Comparison of ENCODE assay signal across 23 cellular contexts in genomic region chr1:19863804-19864203, GRCh38. TPM values are rescaled to one million over a fixed set of nuclear protein-coding genes. Genes with fewer than 3 reads are reported as not detected.
A peak's percentile ranks its signal among the peaks of the same experiment; 100 is the strongest.
DNase-seq lines count a peak whose midpoint lies in the region; ATAC-seq and TF ChIP-seq lines count a peak whose summit lies in the region.
"Had no signal": no experiment of that assay in that cellular context is flagged by ENCODE, and none has a peak within 500 bp of the region (broad histone marks: within the 10 kb centered on the region; RNA-seq: fewer than 3 reads in every experiment).

No MANE protein-coding gene starts in this region.

- no peak for TF ChIP-seq POLR2A in prostate gland (IDR thresholded peaks at IDR 0.05)

- ATAC-seq in RWPE2 (ENCODE audit: low read depth), result peak; percentile 63; the same call in 2 of the 3 replicates
- ATAC-seq: activated CD8-positive, alpha-beta T cell treated with anti-CD3 and anti-CD28 coated beads, Interleukin-2, amount 10 ng/mL, durations not matched to agents 7 days and 5 days; esophagus mucosa; naive thymus-derived CD4-positive, alpha-beta T cell; SK-N-SH treated with all-trans-retinoic acid at 6 μM for 48 hours had no signal

- H3K36me3 ChIP-seq in RWPE2 (ENCODE audit: low read depth) (no peaks in the 10 kb centered on the region), prostate gland (no peaks in the 10 kb centered on the region)
- H3K36me3 ChIP-seq: left ventricle myocardium inferior had no signal

- no peaks in the 10 kb centered on the region for H3K9me3 ChIP-seq in RWPE2 (ENCODE audit: severe bottlenecking)
- H3K9me3 ChIP-seq in prostate gland, result no peaks in the 10 kb centered on the region

- peaks cover 39% of the 10 kb centered on the region for H3K4me1 Mint-ChIP-seq in Calu3 (ENCODE audit: low read depth, unreplicated experiment)

- 51% methylated on average over 5 of the region's 5 CpGs for WGBS in prostate gland

- intact Hi-C loops in Calu3 (cut with micrococcal nuclease; ENCODE audit: unreplicated experiment), result loop anchor here (5.0 kb wide), 1 partner anchor 47 kb away; the partner anchor contains the start of gene RNF186
- intact Hi-C loops in prostate gland (cut with DNase I), result loop anchor here (10.0 kb wide), 1 partner anchor 99 kb away; no protein-coding TSS in a partner anchor

- H3K4me1 ChIP-seq in RWPE2 (ENCODE audit: insufficient read depth, poor library complexity, severe bottlenecking), result peaks cover 10% of the 10 kb centered on the region
- no peaks in the 10 kb centered on the region for H3K4me1 ChIP-seq in prostate gland (replicated peaks)
- H3K4me1 ChIP-seq: left ventricle myocardium inferior had no signal

- TF ChIP-seq CTCF in Calu3 (IDR thresholded peaks at IDR 0.05; ENCODE audit: unreplicated experiment) (no peak), RWPE2 (IDR thresholded peaks at IDR 0.05; ENCODE audit: poor library complexity, severe bottlenecking) (no peak), prostate gland (IDR thresholded peaks at IDR 0.05) (no peak)

- peak overlapping the region; percentile 93 for H3K27ac Mint-ChIP-seq in Calu3 (ENCODE audit: unreplicated experiment)
- H3K27ac Mint-ChIP-seq: activated CD8-positive, alpha-beta T cell treated with anti-CD3 and anti-CD28 coated beads, Interleukin-2, amount 10 ng/mL, durations not matched to agents 7 days and 5 days; activated T-helper 2 cell treated with anti-CD3 and anti-CD28 coated beads, Interferon-gamma antibody, Interleukin-2, Interleukin-4, amounts not matched to agents 10 μg/mL and 5 μg/mL and 100 μg/mL, durations not matched to agents 14 hours and 24 hours and 36 hours; B cell; dendritic cell treated with granulocyte-macrophage colony-stimulating factor and Interleukin-4, amounts not matched to agents 40 ng/mL and 50 ng/mL, for 4 days; naive thymus-derived CD4-positive, alpha-beta T cell had no signal

- peaks cover 7% of the 10 kb centered on the region for H3K36me3 Mint-ChIP-seq in Calu3 (ENCODE audit: insufficient read depth, unreplicated experiment)

- no peak overlapping the region for H3K4me3 ChIP-seq in RWPE2 (ENCODE audit: severe bottlenecking)
- no peak overlapping the region for H3K4me3 ChIP-seq in prostate gland
- H3K4me3 ChIP-seq: left ventricle myocardium inferior had no signal

- H3K4me3 Mint-ChIP-seq in Calu3 (ENCODE audit: low read depth, unreplicated experiment), result peak overlapping the region; percentile 36
- H3K4me3 Mint-ChIP-seq: activated CD8-positive, alpha-beta T cell treated with anti-CD3 and anti-CD28 coated beads, Interleukin-2, amount 10 ng/mL, durations not matched to agents 7 days and 5 days; B cell; dendritic cell treated with granulocyte-macrophage colony-stimulating factor and Interleukin-4, amounts not matched to agents 40 ng/mL and 50 ng/mL, for 4 days; naive thymus-derived CD4-positive, alpha-beta T cell had no signal

- H3K27me3 ChIP-seq in RWPE2 (ENCODE audit: insufficient read depth, poor library complexity, severe bottlenecking) (no peaks in the 10 kb centered on the region), prostate gland (replicated peaks; ENCODE audit: insufficient read depth) (no peaks in the 10 kb centered on the region)

- no TSS peak for BruUV-seq in Calu3 (replicated peaks; lab: Mats Ljungman, UMichigan)

- H3K27ac ChIP-seq in RWPE2 (ENCODE audit: poor library complexity, severe bottlenecking), result peak overlapping the region; percentile 20
- H3K27ac ChIP-seq in epithelial cell of prostate, result peak overlapping the region; percentile 61
- peak overlapping the region in 1 of 2 donors; percentile 26 for H3K27ac ChIP-seq in prostate gland
- H3K27ac ChIP-seq: HL-60, left ventricle myocardium inferior had no signal

- no peaks in the 10 kb centered on the region for H3K27me3 Mint-ChIP-seq in Calu3 (ENCODE audit: unreplicated experiment)

- CTCF ChIA-PET in Calu3 (lab: Charles Lee), result interaction anchor here (0.7 kb wide), 1 partner anchor 403 kb away, joined by 4 read pairs; no protein-coding TSS in a partner anchor

- DNase-seq in Calu3 (peak; percentile 13), RWPE2 (ENCODE audit: low spot score) (no peak), epithelial cell of prostate (ENCODE audit: low read depth, low spot score) (peak; percentile 34), prostate gland (ENCODE audit: low spot score) (peak; percentile 37), NCI-H2107 (lab: John Stamatoyannopoulos, UW) (no peak), T-helper 9 cell (no peak), T-helper 2 cell (no peak), cortex of kidney (lab: John Stamatoyannopoulos, UW) (no peak)
- DNase-seq: activated CD8-positive, alpha-beta T cell treated with anti-CD3 and anti-CD28 coated beads, Interleukin-2, amount 10 ng/mL, durations not matched to agents 7 days and 5 days; amniotic stem cell; DMS153; left ventricle myocardium inferior; naive thymus-derived CD4-positive, alpha-beta T cell; NCI-H187 treated with DMSO at 0.1 percent for 48 hours; NCI-H510A treated with DMSO at 0.1 percent for 48 hours had no signal

- peaks cover 4% of the 10 kb centered on the region for H3K9me3 Mint-ChIP-seq in Calu3 (ENCODE audit: low read depth, unreplicated experiment)

RNA-seq across cellular contexts. Expression of gene OTUD3, which starts 18.4 kb away (rescaled TPM):
- total RNA-seq in Calu3 (2022) (7.4 and 14.7 TPM in 2 replicates), prostate gland (10 to 100 TPM in 1 of 2 donors, 1 to 10 TPM in 1; 5.3 to 16.5 TPM)

RNA-seq across cellular contexts. Expression of gene RNF186, which starts 48.7 kb away (rescaled TPM):
- total RNA-seq in Calu3 (2022), result not detected in 2 replicates
- total RNA-seq in prostate gland, result not detected
- total RNA-seq: activated CD8-positive, alpha-beta T cell treated with anti-CD3 and anti-CD28 coated beads, Interleukin-2, amount 10 ng/mL, durations not matched to agents 7 days and 5 days; activated T-helper 2 cell treated with anti-CD3 and anti-CD28 coated beads, Interferon-gamma antibody, Interleukin-2, Interleukin-4, amounts not matched to agents 10 μg/mL and 5 μg/mL and 100 μg/mL, durations not matched to agents 14 hours and 24 hours and 36 hours; B cell; left ventricle myocardium inferior; naive thymus-derived CD4-positive, alpha-beta T cell; OCI-LY7; posterior vena cava had no signal

RNA-seq across cellular contexts. Expression of gene PLA2G2E, which starts 59.6 kb away (rescaled TPM):
- not detected in 2 replicates for total RNA-seq in Calu3 (2022)
- total RNA-seq in prostate gland, result not detected
- total RNA-seq: activated CD8-positive, alpha-beta T cell treated with anti-CD3 and anti-CD28 coated beads, Interleukin-2, amount 10 ng/mL, durations not matched to agents 7 days and 5 days; activated T-helper 2 cell treated with anti-CD3 and anti-CD28 coated beads, Interferon-gamma antibody, Interleukin-2, Interleukin-4, amounts not matched to agents 10 μg/mL and 5 μg/mL and 100 μg/mL, durations not matched to agents 14 hours and 24 hours and 36 hours; B cell; esophagus mucosa; left ventricle myocardium inferior; naive thymus-derived CD4-positive, alpha-beta T cell; OCI-LY7; posterior vena cava had no signal

Comparison
In these comparisons a context has a peak if more than half of its experiments do, and no peak if none do; other contexts are left out.
1. DNase-seq: peak in Calu3 (single experiment), epithelial cell of prostate (single experiment) and prostate gland (single experiment); none in RWPE2 (single experiment), NCI-H2107 (single experiment), T-helper 9 cell (single experiment), T-helper 2 cell (0 of 5) and cortex of kidney (single experiment).